13 cellular contexts compared by ENCODE assay signal in genomic region chr16:27320261-27321012, GRCh38. TPM values are rescaled to one million over a fixed set of nuclear protein-coding genes. Genes with fewer than 3 reads are reported as not detected.
DNase-seq lines count a peak whose midpoint lies in the region; ATAC-seq and TF ChIP-seq lines count a peak whose summit lies in the region.
"Had no signal": no experiment of that assay in that cellular context is flagged by ENCODE, and none has a peak within 500 bp of the region (broad histone marks: within the 10 kb centered on the region; RNA-seq: fewer than 3 reads in every experiment).

No MANE protein-coding gene starts in this region.

- WGBS in heart left ventricle, 4 donors: 79 to 89% (median 86%) methylated on average over 11 to 12 of the region's 12 CpGs
- 67% methylated on average over 12 of the region's 12 CpGs for WGBS in urinary bladder

- peak overlapping the region; percentile 95 for H3K27ac Mint-ChIP-seq in activated naive CD8-positive, alpha-beta T cell treated with anti-CD3 and anti-CD28 coated beads, Interleukin-2, amount 50 U/mL, for 24 hours
- H3K27ac Mint-ChIP-seq in Caco-2 (ENCODE audit: unreplicated experiment): no peak overlapping the region
- H3K27ac Mint-ChIP-seq: H9 had no signal

- H3K27me3 Mint-ChIP-seq in activated naive CD8-positive, alpha-beta T cell treated with anti-CD3 and anti-CD28 coated beads, Interleukin-2, amount 50 U/mL, for 24 hours: no peaks in the 10 kb centered on the region
- H3K27me3 Mint-ChIP-seq in Caco-2 (ENCODE audit: insufficient read depth, unreplicated experiment): no peaks in the 10 kb centered on the region

- TF ChIP-seq POLR2A in heart left ventricle (IDR thresholded peaks at IDR 0.05): no peak

- no TSS peak for BruUV-seq in Caco-2 (replicated peaks; lab: Mats Ljungman, UMichigan)

- H3K4me3 ChIP-seq in left ventricle myocardium inferior (no peak overlapping the region), heart left ventricle (no peak overlapping the region), urinary bladder (ENCODE audit: low read depth, low read length) (no peak overlapping the region), Caco-2 (ENCODE audit: low read depth, low read length) (no peak overlapping the region)
- H3K4me3 ChIP-seq: BLaER1 had no signal

- H3K9me3 ChIP-seq in left ventricle myocardium inferior (replicated peaks) (no peaks in the 10 kb centered on the region), heart left ventricle (no peaks in the 10 kb centered on the region), Caco-2 (no peaks in the 10 kb centered on the region)
- H3K9me3 ChIP-seq: BLaER1 had no signal

- POLR2A ChIA-PET in Caco-2 (lab: Charles Lee): interaction anchor here (0.6 kb wide), 1 partner anchor 237 kb away, joined by 3 read pairs; no protein-coding TSS in a partner anchor

- H3K36me3 ChIP-seq in left ventricle myocardium inferior: no peaks in the 10 kb centered on the region
- H3K36me3 ChIP-seq in heart left ventricle: peaks cover 0 to 29% (median 0%) of the 10 kb centered on the region in 9 donors
- H3K36me3 ChIP-seq in urinary bladder (ENCODE audit: insufficient read depth): no peaks in the 10 kb centered on the region
- H3K36me3 ChIP-seq in Caco-2 (ENCODE audit: control insufficient read depth, insufficient read depth, low read length): no peaks in the 10 kb centered on the region
- H3K36me3 ChIP-seq: BLaER1 had no signal

- H3K27me3 ChIP-seq in left ventricle myocardium inferior (ENCODE audit: low read depth) (peaks cover 48% of the 10 kb centered on the region), heart left ventricle (peaks cover 0 to 4% (median 0%) of the 10 kb centered on the region in 9 donors), Caco-2 (replicated peaks; ENCODE audit: control insufficient read depth, insufficient read depth, low read length) (no peaks in the 10 kb centered on the region)
- H3K27me3 ChIP-seq: BLaER1 had no signal

- H3K4me1 Mint-ChIP-seq in activated naive CD8-positive, alpha-beta T cell treated with anti-CD3 and anti-CD28 coated beads, Interleukin-2, amount 50 U/mL, for 24 hours: peaks cover 98% of the 10 kb centered on the region
- H3K4me1 Mint-ChIP-seq in Caco-2 (ENCODE audit: low read depth, unreplicated experiment): peaks cover 32% of the 10 kb centered on the region

- peak overlapping the region; percentile 96 for H3K4me3 Mint-ChIP-seq in activated naive CD8-positive, alpha-beta T cell treated with anti-CD3 and anti-CD28 coated beads, Interleukin-2, amount 50 U/mL, for 24 hours
- H3K4me3 Mint-ChIP-seq in Caco-2 (ENCODE audit: unreplicated experiment): no peak overlapping the region
- H3K4me3 Mint-ChIP-seq: H9 had no signal

- TF ChIP-seq CTCF in left ventricle myocardium inferior (IDR thresholded peaks at IDR 0.05; ENCODE audit: borderline replicate concordance) (no peak), heart left ventricle (IDR thresholded peaks at IDR 0.05) (no peak), Caco-2 (IDR thresholded peaks at IDR 0.05; ENCODE audit: insufficient read depth in 1 of 2, low read depth in 1 of 2, low read length in 1 of 2, severe bottlenecking in 1 of 2, unreplicated experiment in 1 of 2) (no peak), GM20000 (IDR thresholded peaks at IDR 0.05; ENCODE audit: extremely low read depth, missing control alignments) (no peak)

- CTCF ChIA-PET in Caco-2 (lab: Charles Lee): no interaction called here

- ATAC-seq in heart left ventricle: no peak
- no peak for ATAC-seq in activated naive CD8-positive, alpha-beta T cell treated with anti-CD3 and anti-CD28 coated beads, Interleukin-2, amount 50 U/mL, for 24 hours
- ATAC-seq in GM18498 (IDR thresholded peaks at IDR 0.05; ENCODE audit: unreplicated experiment): no peak
- ATAC-seq: Panc1 had no signal

- intact Hi-C loops in left ventricle myocardium inferior (cut with micrococcal nuclease) (no loop called here), heart left ventricle (cut with DNase I) (loop anchor here in 1 of 10 donors (5.0 kb wide), 1 partner anchor 37 kb away; no protein-coding TSS in a partner anchor), Caco-2 (cut with micrococcal nuclease; ENCODE audit: unreplicated experiment) (no loop called here)

- H3K4me1 ChIP-seq in left ventricle myocardium inferior (peaks cover 58% of the 10 kb centered on the region), heart left ventricle (peaks cover 0 to 92% (median 18%) of the 10 kb centered on the region in 12 donors), urinary bladder (ENCODE audit: insufficient read depth) (no peaks in the 10 kb centered on the region), Caco-2 (peaks cover 21% of the 10 kb centered on the region)

- DNase-seq in left ventricle myocardium inferior (no peak), heart left ventricle (no peak), midbrain (lab: John Stamatoyannopoulos, UW) (peak; percentile 18), Caco-2 (no peak), GM20000 (ENCODE audit: low spot score) (no peak)
- DNase-seq in activated naive CD8-positive, alpha-beta T cell treated with anti-CD3 and anti-CD28 coated beads, Interleukin-2, amount 50 U/mL, for 24 hours: no peak
- DNase-seq: anterior cingulate cortex, H9, Kasumi-1 had no signal

- peaks cover 79% of the 10 kb centered on the region for H3K36me3 Mint-ChIP-seq in activated naive CD8-positive, alpha-beta T cell treated with anti-CD3 and anti-CD28 coated beads, Interleukin-2, amount 50 U/mL, for 24 hours (ENCODE audit: low read depth)
- no peaks in the 10 kb centered on the region for H3K36me3 Mint-ChIP-seq in Caco-2 (ENCODE audit: insufficient read depth, unreplicated experiment)

- no peaks in the 10 kb centered on the region for H3K9me3 Mint-ChIP-seq in activated naive CD8-positive, alpha-beta T cell treated with anti-CD3 and anti-CD28 coated beads, Interleukin-2, amount 50 U/mL, for 24 hours
- no peaks in the 10 kb centered on the region for H3K9me3 Mint-ChIP-seq in Caco-2 (ENCODE audit: unreplicated experiment)
- H3K9me3 Mint-ChIP-seq: H9 had no signal

- peak overlapping the region; percentile 21 for H3K27ac ChIP-seq in left ventricle myocardium inferior (replicated peaks)
- peak overlapping the region in 3 of 12 donors; percentile 39 to 98 (median 65) for H3K27ac ChIP-seq in heart left ventricle
- H3K27ac ChIP-seq in urinary bladder (ENCODE audit: low read depth): peak overlapping the region; percentile 44
- H3K27ac ChIP-seq: BLaER1 had no signal

RNA-seq across cellular contexts. Expression of gene IL4R, which starts 6.7 kb away (rescaled TPM):
- total RNA-seq in left ventricle myocardium inferior (12.0 TPM), heart left ventricle (10 to 100 TPM in 4 of 9 donors, 1 to 10 TPM in 5; 6.7 to 47.4 (median 8.2) TPM), urinary bladder (26.2 TPM), Caco-2 (2022) (32.6 and 34.4 TPM in 2 replicates)
- polyA plus RNA-seq in heart left ventricle (1 to 10 TPM; 5.8 to 9.9 TPM), urinary bladder (75.2 TPM)

RNA-seq across cellular contexts. Expression of gene NSMCE1, which starts 51.9 kb away (rescaled TPM):
- total RNA-seq in left ventricle myocardium inferior: 38.6 TPM
- 10 to 100 TPM; 29.6 to 48.7 (median 36.8) TPM for total RNA-seq in heart left ventricle
- polyA plus RNA-seq in heart left ventricle: 10 to 100 TPM; 38.2 to 40.1 TPM
- total RNA-seq in urinary bladder: 33.9 TPM
- polyA plus RNA-seq in urinary bladder: 76.3 TPM
- 33.4 and 37.0 TPM in 2 replicates for total RNA-seq in Caco-2 (2022)
